ENCODE assay signal across 18 cellular contexts in genomic region chr14:99907761-99908652, GRCh38.
A peak's percentile ranks its signal among the peaks of the same experiment; 100 is the strongest.
DNase-seq lines count a peak whose midpoint lies in the region; ATAC-seq, FAIRE-seq and TF ChIP-seq lines count a peak whose summit lies in the region.
"Had no signal": no experiment of that assay in that cellular context is flagged by ENCODE, and none has a peak within 500 bp of the region (broad histone marks: within the 10 kb centered on the region; RNA-seq: fewer than 3 reads in every experiment).

No MANE protein-coding gene starts in this region.

- no peak overlapping the region for H2BK15ac ChIP-seq in IMR-90 (ENCODE audit: low read depth, low read length)

- H3K9me3 ChIP-seq in IMR-90 (ENCODE audit: control insufficient read depth, insufficient read depth, low read length): no peaks in the 10 kb centered on the region
- H3K9me3 ChIP-seq in pancreas: no peaks in the 10 kb centered on the region
- H3K9me3 ChIP-seq in psoas muscle: no peaks in the 10 kb centered on the region
- H3K9me3 ChIP-seq: HAP-1 had no signal

- H3K79me1 ChIP-seq in IMR-90 (ENCODE audit: low read depth in 1 of 2, low read length in 2 of 2): no peaks in the 10 kb centered on the region

- H3K23ac ChIP-seq in IMR-90 (ENCODE audit: low read depth, low read length): no peak overlapping the region

- CTCF ChIA-PET in IMR-90 (lab: Yijun Ruan, JAX): no interaction called here

- ATAC-seq in IMR-90 (ENCODE audit: low read depth) (no peak), pancreas (peak; percentile 79 to 93 (median 87)), psoas muscle (no peak)
- ATAC-seq: HepG2 had no signal

- H3K4me1 Mint-ChIP-seq in glutamatergic neuron (ENCODE audit: low read depth, unreplicated experiment) (peaks cover 6% of the 10 kb centered on the region), immature natural killer cell (no peaks in the 10 kb centered on the region)
- no peaks in the 10 kb centered on the region for H3K4me1 Mint-ChIP-seq in activated naive CD8-positive, alpha-beta T cell treated with anti-CD3 and anti-CD28 coated beads for 36 hours
- H3K4me1 Mint-ChIP-seq: B cell had no signal

- no peak overlapping the region for H3K4me3 ChIP-seq in IMR-90 (ENCODE audit: insufficient read depth, low read depth, low read length)
- no peak overlapping the region for H3K4me3 ChIP-seq in pancreas
- no peak overlapping the region for H3K4me3 ChIP-seq in psoas muscle
- H3K4me3 ChIP-seq: HAP-1 had no signal

- no peak overlapping the region for H2BK5ac ChIP-seq in IMR-90 (ENCODE audit: low read depth, low read length, poor library complexity, severe bottlenecking)

- H3K4ac ChIP-seq in IMR-90 (ENCODE audit: low read depth, low read length): no peak overlapping the region

- no peak overlapping the region for H4K5ac ChIP-seq in IMR-90 (ENCODE audit: low read depth, low read length)

- H3K18ac ChIP-seq in IMR-90 (ENCODE audit: low read depth, low read length): no peak overlapping the region

- TF ChIP-seq POLR2A in IMR-90 (IDR thresholded peaks at IDR 0.05; ENCODE audit: low read depth, low read length): no peak

- DNase-seq in IMR-90 (no peak), NCI-H82 treated with DMSO at 0.1 percent for 48 hours (lab: John Stamatoyannopoulos, UW; ENCODE audit: unreplicated experiment) (peak; percentile 29), glutamatergic neuron (no peak), pancreas (peak in 1 of 6 donors; percentile 48), psoas muscle (no peak), immature natural killer cell (no peak)
- no peak for DNase-seq in activated naive CD8-positive, alpha-beta T cell treated with anti-CD3 and anti-CD28 coated beads for 36 hours
- DNase-seq in activated CD4-positive, CD25-positive, alpha-beta regulatory T cell treated with anti-CD3 and anti-CD28 coated beads, Interleukin-2, amount 50 U/mL, for 72 hours: no peak
- DNase-seq: C1 segment of cervical spinal cord; CD4-positive, alpha-beta T cell; DND-41; GDM1 had no signal

- no peak overlapping the region for H2BK20ac ChIP-seq in IMR-90 (ENCODE audit: low read depth, low read length)

- no peak overlapping the region for H2BK120ac ChIP-seq in IMR-90 (ENCODE audit: low read depth, low read length)

- in situ Hi-C loops in IMR-90 (cut with MboI; ENCODE audit: low sequenced_read_pairs): loop anchor here (10.0 kb wide), 1 partner anchor 383 kb away; no protein-coding TSS in a partner anchor

- no peak overlapping the region for H3K9ac ChIP-seq in IMR-90 (ENCODE audit: low read depth, low read length)

- peaks cover 6% of the 10 kb centered on the region; the same call in 1 of the 2 replicates for H3K9me1 ChIP-seq in IMR-90 (ENCODE audit: insufficient read depth, low read length)

- H2AK9ac ChIP-seq in IMR-90 (replicated peaks; ENCODE audit: low read depth, low read length, poor library complexity): peak overlapping the region; percentile 19

- H4K8ac ChIP-seq in IMR-90 (ENCODE audit: low read depth in 2 of 2, low read length in 2 of 2): no peak overlapping the region

- H3K14ac ChIP-seq in IMR-90 (replicated peaks; ENCODE audit: low read depth, low read length): no peak overlapping the region

- H3K4me1 ChIP-seq in IMR-90 (ENCODE audit: control insufficient read depth, insufficient read depth, low read length) (peaks cover 10% of the 10 kb centered on the region), pancreas (peaks cover 7 to 14% (median 13%) of the 10 kb centered on the region in 3 donors), psoas muscle (no peaks in the 10 kb centered on the region)
- H3K4me1 ChIP-seq: HAP-1 had no signal

- H3K27me3 Mint-ChIP-seq in glutamatergic neuron (ENCODE audit: unreplicated experiment) (peaks cover 3% of the 10 kb centered on the region), immature natural killer cell (ENCODE audit: low read depth in 3 of 3) (peaks cover 2 to 10% (median 2%) of the 10 kb centered on the region in 3 donors)
- peaks cover 7% of the 10 kb centered on the region for H3K27me3 Mint-ChIP-seq in activated naive CD8-positive, alpha-beta T cell treated with anti-CD3 and anti-CD28 coated beads for 36 hours

- no peak overlapping the region for H4K91ac ChIP-seq in IMR-90 (ENCODE audit: insufficient read depth, low read depth, low read length)

- BruUV-seq in IMR-90 (replicated peaks; lab: Mats Ljungman, UMichigan): no TSS peak

- H2AFZ ChIP-seq in IMR-90 (replicated peaks; ENCODE audit: low read length, poor library complexity): no peak overlapping the region

- POLR2A ChIA-PET in IMR-90 (lab: Charles Lee; ENCODE audit: unreplicated experiment): no interaction called here

- H2AK5ac ChIP-seq in IMR-90 (ENCODE audit: low read depth, low read length): no peak overlapping the region

- H3K9me3 Mint-ChIP-seq in glutamatergic neuron (ENCODE audit: unreplicated experiment) (peaks cover 3% of the 10 kb centered on the region), immature natural killer cell (no peaks in the 10 kb centered on the region)
- H3K9me3 Mint-ChIP-seq in activated naive CD8-positive, alpha-beta T cell treated with anti-CD3 and anti-CD28 coated beads for 36 hours: peaks cover 2% of the 10 kb centered on the region
- H3K9me3 Mint-ChIP-seq: CD4-positive, alpha-beta T cell had no signal

- H3K27ac Mint-ChIP-seq in glutamatergic neuron (ENCODE audit: unreplicated experiment) (no peak overlapping the region), immature natural killer cell (no peak overlapping the region)
- no peak overlapping the region for H3K27ac Mint-ChIP-seq in activated naive CD8-positive, alpha-beta T cell treated with anti-CD3 and anti-CD28 coated beads for 36 hours
- H3K27ac Mint-ChIP-seq: B cell; CD4-positive, alpha-beta T cell had no signal

- TF ChIP-seq RAD21 in IMR-90 (IDR thresholded peaks at IDR 0.05; ENCODE audit: low read length): no peak

- H3K4me3 Mint-ChIP-seq in glutamatergic neuron (ENCODE audit: unreplicated experiment): peak overlapping the region; percentile 39
- no peak overlapping the region for H3K4me3 Mint-ChIP-seq in activated naive CD8-positive, alpha-beta T cell treated with anti-CD3 and anti-CD28 coated beads for 36 hours
- H3K4me3 Mint-ChIP-seq in immature natural killer cell: no peak overlapping the region
- H3K4me3 Mint-ChIP-seq: B cell; CD4-positive, alpha-beta T cell had no signal

- no peak overlapping the region for H3K4me2 ChIP-seq in IMR-90 (ENCODE audit: low read depth, low read length)

- H3K27ac ChIP-seq in IMR-90 (ENCODE audit: insufficient read depth, low read length): no peak overlapping the region
- H3K27ac ChIP-seq in pancreas: peak overlapping the region in 2 of 4 donors; percentile 50
- H3K27ac ChIP-seq in psoas muscle: no peak overlapping the region

- peaks cover 24% of the 10 kb centered on the region for H3K36me3 Mint-ChIP-seq in glutamatergic neuron (ENCODE audit: unreplicated experiment)
- no peaks in the 10 kb centered on the region for H3K36me3 Mint-ChIP-seq in activated naive CD8-positive, alpha-beta T cell treated with anti-CD3 and anti-CD28 coated beads for 36 hours
- no peaks in the 10 kb centered on the region for H3K36me3 Mint-ChIP-seq in immature natural killer cell

- no peaks in the 10 kb centered on the region for H4K20me1 ChIP-seq in IMR-90 (ENCODE audit: insufficient read depth, low read length)

- dilution Hi-C loops in IMR-90 (cut with HindIII; ENCODE audit: low sequenced_read_pairs, unreplicated experiment): no loop called here

- H3K56ac ChIP-seq in IMR-90 (ENCODE audit: extremely low read depth, insufficient read depth, low read length): no peak overlapping the region

- H3K27me3 ChIP-seq in IMR-90 (ENCODE audit: control insufficient read depth, insufficient read depth, low read length) (no peaks in the 10 kb centered on the region), pancreas (no peaks in the 10 kb centered on the region), psoas muscle (ENCODE audit: insufficient read depth in 3 of 3, low read length in 2 of 3) (no peaks in the 10 kb centered on the region)

- 89% methylated on average over 10 of the region's 24 CpGs; no CpG with 5 or more reads in 1 of the 2 experiments for WGBS in IMR-90 (ENCODE audit: extremely low coverage in 2 of 2, insufficient read length in 1 of 2), 2 experiments
- 64 to 73% methylated on average over 24 of the region's 24 CpGs for WGBS in pancreas, 2 donors
- WGBS in psoas muscle, 3 donors: 86 to 88% (median 88%) methylated on average over 24 of the region's 24 CpGs

- intact Hi-C loops in IMR-90 (cut with micrococcal nuclease) (no loop called here), pancreas (cut with DNase I) (no loop called here), psoas muscle (cut with DNase I) (loop anchor here in 1 of 2 donors (10.0 kb wide), 1 partner anchor 393 kb away; no protein-coding TSS in a partner anchor)

- FAIRE-seq in pancreas (lab: Jason Lieb, UNC): no peak
- FAIRE-seq: GM12892, H1, HepG2, HTR-8/SVneo had no signal

- H3K36me3 ChIP-seq in IMR-90 (ENCODE audit: control insufficient read depth, insufficient read depth, low read length) (peaks cover 30% of the 10 kb centered on the region), pancreas (no peaks in the 10 kb centered on the region), psoas muscle (ENCODE audit: insufficient read depth in 1 of 2, low read depth in 1 of 2) (peaks cover 0 to 92% of the 10 kb centered on the region in 2 donors)
- H3K36me3 ChIP-seq: HAP-1 had no signal

- TF ChIP-seq CTCF in IMR-90 (conservative IDR thresholded peaks at IDR 0.05; ENCODE audit: low read depth, low read length) (no peak), glutamatergic neuron (IDR thresholded peaks at IDR 0.05; ENCODE audit: partially characterized antibody, unreplicated experiment) (no peak), pancreas (IDR thresholded peaks at IDR 0.05) (no peak), psoas muscle (IDR thresholded peaks at IDR 0.05) (no peak)

TF ChIP-seq in IMR-90, 13 proteins besides CTCF, POLR2A, EP300 and RAD21 (continues in another document):
- TF ChIP-seq MAZ (IDR thresholded peaks at IDR 0.05; ENCODE audit: borderline replicate concordance, low read depth, low read length): no peak
- TF ChIP-seq SMC3 (IDR thresholded peaks at IDR 0.05; ENCODE audit: low read depth, low read length): no peak
- no peak for TF ChIP-seq ELK1 (IDR thresholded peaks at IDR 0.05; ENCODE audit: borderline replicate concordance, low read depth, low read length)
- no peak for TF ChIP-seq RFX5 (IDR thresholded peaks at IDR 0.05; ENCODE audit: low read depth, low read length)

Comparison
In these comparisons a context has a peak if more than half of its experiments do, and no peak if none do; other contexts are left out.
1. ATAC-seq: peak in pancreas (4 of 4); none in IMR-90 (single experiment) and psoas muscle (0 of 4).